Comparison of ENCODE assay signal across 22 cellular contexts in genomic region chr10:86105181-86105580, GRCh38.
DNase-seq lines count a peak whose midpoint lies in the region; ATAC-seq and TF ChIP-seq lines count a peak whose summit lies in the region.
"Had no signal": no experiment of that assay in that cellular context is flagged by ENCODE, and none has a peak within 500 bp of the region (broad histone marks: within the 10 kb centered on the region; RNA-seq: fewer than 3 reads in every experiment).

No MANE protein-coding gene starts in this region.

- H3K4me1 Mint-ChIP-seq in activated CD8-positive, alpha-beta memory T cell treated with anti-CD3 and anti-CD28 coated beads, Interleukin-2, amount 10 ng/mL, durations not matched to agents 7 days and 5 days: no peaks in the 10 kb centered on the region
- peaks cover 12% of the 10 kb centered on the region for H3K4me1 Mint-ChIP-seq in endodermal cell
- H3K4me1 Mint-ChIP-seq in activated CD4-positive, alpha-beta memory T cell treated with anti-CD3 and anti-CD28 coated beads for 36 hours (ENCODE audit: low read depth): no peaks in the 10 kb centered on the region
- no peaks in the 10 kb centered on the region for H3K4me1 Mint-ChIP-seq in activated CD4-positive, alpha-beta T cell treated with anti-CD3 and anti-CD28 coated beads, Interleukin-2, amount 10 ng/mL, durations not matched to agents 24 days and 14 days
- H3K4me1 Mint-ChIP-seq: CD14-positive monocyte; CD8-positive, alpha-beta memory T cell had no signal

- DNase-seq in activated CD8-positive, alpha-beta memory T cell treated with anti-CD3 and anti-CD28 coated beads, Interleukin-2, amount 10 ng/mL, durations not matched to agents 7 days and 5 days: peak; percentile 12
- no peak for DNase-seq in activated CD8-positive, alpha-beta memory T cell treated with anti-CD3 and anti-CD28 coated beads, Interleukin-2, amount 50 U/mL, for 4 hours
- peak; percentile 24 for DNase-seq in Ammon's horn (ENCODE audit: low spot score)
- DNase-seq in endodermal cell: peak; percentile 13
- DNase-seq in midbrain (lab: John Stamatoyannopoulos, UW): peak; percentile 16
- DNase-seq in activated CD4-positive, alpha-beta memory T cell treated with anti-CD3 and anti-CD28 coated beads for 36 hours: no peak
- DNase-seq in kidney tubule cell (ENCODE audit: low spot score): no peak
- no peak for DNase-seq in activated CD4-positive, alpha-beta T cell treated with anti-CD3 and anti-CD28 coated beads, Interleukin-2, amount 10 ng/mL, durations not matched to agents 24 days and 14 days
- DNase-seq: BE2C; CD4-positive, alpha-beta T cell; CD8-positive, alpha-beta memory T cell; DMS 273 treated with DMSO at 0.1 percent for 48 hours; DMS79; EL; GDM1; GOT3; HFFc6 had no signal

- H3K9ac ChIP-seq in endodermal cell (ENCODE audit: extremely low read depth, low read length, poor library complexity, severe bottlenecking): no peak overlapping the region
- H3K9ac ChIP-seq: BLaER1 treated with 17β-estradiol and CSF1 and Interleukin-3, amounts not matched to agents 10 nM and 100 nM had no signal

- intact Hi-C loops in activated CD4-positive, alpha-beta memory T cell treated with anti-CD3 and anti-CD28 coated beads for 36 hours (cut with micrococcal nuclease): no loop called here
- intact Hi-C loops in activated CD4-positive, alpha-beta T cell treated with anti-CD3 and anti-CD28 coated beads, Interleukin-2, amount 10 ng/mL, durations not matched to agents 24 days and 14 days (cut with micrococcal nuclease): no loop called here

- no peaks in the 10 kb centered on the region for H3K36me3 ChIP-seq in endodermal cell (ENCODE audit: control insufficient read depth, insufficient read depth, low read length)
- H3K36me3 ChIP-seq: BE2C; BLaER1 treated with 17β-estradiol and CSF1 and Interleukin-3, amounts not matched to agents 10 nM and 100 nM; HAP-1 had no signal

- no peak overlapping the region for H3K4me3 Mint-ChIP-seq in activated CD8-positive, alpha-beta memory T cell treated with anti-CD3 and anti-CD28 coated beads, Interleukin-2, amount 10 ng/mL, durations not matched to agents 7 days and 5 days
- H3K4me3 Mint-ChIP-seq in endodermal cell: no peak overlapping the region
- H3K4me3 Mint-ChIP-seq in activated CD4-positive, alpha-beta memory T cell treated with anti-CD3 and anti-CD28 coated beads for 36 hours: no peak overlapping the region
- no peak overlapping the region for H3K4me3 Mint-ChIP-seq in activated CD4-positive, alpha-beta T cell treated with anti-CD3 and anti-CD28 coated beads, Interleukin-2, amount 10 ng/mL, durations not matched to agents 24 days and 14 days
- H3K4me3 Mint-ChIP-seq: CD14-positive monocyte; CD4-positive, alpha-beta T cell; CD8-positive, alpha-beta memory T cell; HFFc6 had no signal

- H3K27me3 ChIP-seq in endodermal cell (ENCODE audit: control insufficient read depth, insufficient read depth, low read length, poor library complexity, severe bottlenecking): no peaks in the 10 kb centered on the region
- H3K27me3 ChIP-seq: BE2C; BLaER1 treated with 17β-estradiol and CSF1 and Interleukin-3, amounts not matched to agents 10 nM and 100 nM had no signal

- H3K27me3 Mint-ChIP-seq in activated CD8-positive, alpha-beta memory T cell treated with anti-CD3 and anti-CD28 coated beads, Interleukin-2, amount 10 ng/mL, durations not matched to agents 7 days and 5 days: no peaks in the 10 kb centered on the region
- peaks cover 2% of the 10 kb centered on the region for H3K27me3 Mint-ChIP-seq in endodermal cell (ENCODE audit: insufficient read depth)
- H3K27me3 Mint-ChIP-seq in activated CD4-positive, alpha-beta memory T cell treated with anti-CD3 and anti-CD28 coated beads for 36 hours: no peaks in the 10 kb centered on the region
- H3K27me3 Mint-ChIP-seq in activated CD4-positive, alpha-beta T cell treated with anti-CD3 and anti-CD28 coated beads, Interleukin-2, amount 10 ng/mL, durations not matched to agents 24 days and 14 days: peaks cover 3% of the 10 kb centered on the region
- H3K27me3 Mint-ChIP-seq: CD4-positive, alpha-beta T cell had no signal

- TF ChIP-seq CTCF in endodermal cell (conservative IDR thresholded peaks at IDR 0.05): no peak

- CTCF ChIA-PET in activated CD8-positive, alpha-beta memory T cell treated with anti-CD3 and anti-CD28 coated beads, Interleukin-2, amount 10 ng/mL, durations not matched to agents 7 days and 5 days (lab: Charles Lee): no interaction called here
- CTCF ChIA-PET in activated CD4-positive, alpha-beta memory T cell treated with anti-CD3 and anti-CD28 coated beads for 36 hours (lab: Charles Lee): no interaction called here

- no peak overlapping the region for H3K27ac ChIP-seq in endodermal cell (ENCODE audit: low read depth, low read length)
- H3K27ac ChIP-seq: 22Rv1; BLaER1 treated with 17β-estradiol and CSF1 and Interleukin-3, amounts not matched to agents 10 nM and 100 nM had no signal

- POLR2A ChIA-PET in activated CD4-positive, alpha-beta memory T cell treated with anti-CD3 and anti-CD28 coated beads for 36 hours (lab: Charles Lee): no interaction called here

- WGBS in endodermal cell (ENCODE audit: insufficient coverage in 1 of 2, insufficient read length in 1 of 2), 2 experiments: 88 to 94% methylated on average over 3 to 4 of the region's 4 CpGs

- H3K4me3 ChIP-seq in endodermal cell (ENCODE audit: low read length): no peak overlapping the region
- H3K4me3 ChIP-seq: BLaER1 treated with 17β-estradiol and CSF1 and Interleukin-3, amounts not matched to agents 10 nM and 100 nM; GM12878; HAP-1 had no signal

- ATAC-seq in activated CD8-positive, alpha-beta memory T cell treated with anti-CD3 and anti-CD28 coated beads, Interleukin-2, amount 10 ng/mL, durations not matched to agents 7 days and 5 days: no peak
- ATAC-seq: GM12878 had no signal

- no peaks in the 10 kb centered on the region for H3K9me3 Mint-ChIP-seq in activated CD8-positive, alpha-beta memory T cell treated with anti-CD3 and anti-CD28 coated beads, Interleukin-2, amount 10 ng/mL, durations not matched to agents 7 days and 5 days (ENCODE audit: low read depth)
- H3K9me3 Mint-ChIP-seq in endodermal cell: no peaks in the 10 kb centered on the region
- no peaks in the 10 kb centered on the region for H3K9me3 Mint-ChIP-seq in activated CD4-positive, alpha-beta memory T cell treated with anti-CD3 and anti-CD28 coated beads for 36 hours
- H3K9me3 Mint-ChIP-seq in activated CD4-positive, alpha-beta T cell treated with anti-CD3 and anti-CD28 coated beads, Interleukin-2, amount 10 ng/mL, durations not matched to agents 24 days and 14 days: no peaks in the 10 kb centered on the region
- H3K9me3 Mint-ChIP-seq: CD14-positive monocyte; CD4-positive, alpha-beta T cell; CD8-positive, alpha-beta memory T cell had no signal

- H3K27ac Mint-ChIP-seq in activated CD8-positive, alpha-beta memory T cell treated with anti-CD3 and anti-CD28 coated beads, Interleukin-2, amount 10 ng/mL, durations not matched to agents 7 days and 5 days: no peak overlapping the region
- H3K27ac Mint-ChIP-seq in endodermal cell: no peak overlapping the region
- no peak overlapping the region for H3K27ac Mint-ChIP-seq in activated CD4-positive, alpha-beta memory T cell treated with anti-CD3 and anti-CD28 coated beads for 36 hours
- H3K27ac Mint-ChIP-seq in activated CD4-positive, alpha-beta T cell treated with anti-CD3 and anti-CD28 coated beads, Interleukin-2, amount 10 ng/mL, durations not matched to agents 24 days and 14 days: no peak overlapping the region
- H3K27ac Mint-ChIP-seq: CD4-positive, alpha-beta T cell; CD8-positive, alpha-beta memory T cell; HFFc6 had no signal

- no peaks in the 10 kb centered on the region for H3K4me1 ChIP-seq in endodermal cell (ENCODE audit: control insufficient read depth, insufficient read depth, low read length)
- H3K4me1 ChIP-seq: BLaER1 treated with 17β-estradiol and CSF1 and Interleukin-3, amounts not matched to agents 10 nM and 100 nM; HAP-1 had no signal

- H3K36me3 Mint-ChIP-seq in activated CD8-positive, alpha-beta memory T cell treated with anti-CD3 and anti-CD28 coated beads, Interleukin-2, amount 10 ng/mL, durations not matched to agents 7 days and 5 days: no peaks in the 10 kb centered on the region
- H3K36me3 Mint-ChIP-seq in endodermal cell (ENCODE audit: low read depth): no peaks in the 10 kb centered on the region
- H3K36me3 Mint-ChIP-seq in activated CD4-positive, alpha-beta memory T cell treated with anti-CD3 and anti-CD28 coated beads for 36 hours: no peaks in the 10 kb centered on the region
- H3K36me3 Mint-ChIP-seq in activated CD4-positive, alpha-beta T cell treated with anti-CD3 and anti-CD28 coated beads, Interleukin-2, amount 10 ng/mL, durations not matched to agents 24 days and 14 days (ENCODE audit: low read depth): no peaks in the 10 kb centered on the region
- H3K36me3 Mint-ChIP-seq: CD14-positive monocyte; CD8-positive, alpha-beta memory T cell had no signal

- H3K9me3 ChIP-seq in endodermal cell (ENCODE audit: control insufficient read depth, low read length): no peaks in the 10 kb centered on the region
- H3K9me3 ChIP-seq: BE2C, HAP-1 had no signal

Comparison
In these comparisons a context has a peak if more than half of its experiments do, and no peak if none do; other contexts are left out.
1. DNase-seq: peak in activated CD8-positive, alpha-beta memory T cell treated with anti-CD3 and anti-CD28 coated beads, Interleukin-2, amount 10 ng/mL, durations not matched to agents 7 days and 5 days (single experiment), Ammon's horn (single experiment), endodermal cell (single experiment) and midbrain (single experiment); none in activated CD8-positive, alpha-beta memory T cell treated with anti-CD3 and anti-CD28 coated beads, Interleukin-2, amount 50 U/mL, for 4 hours (single experiment), activated CD4-positive, alpha-beta memory T cell treated with anti-CD3 and anti-CD28 coated beads for 36 hours (single experiment), kidney tubule cell (single experiment) and activated CD4-positive, alpha-beta T cell treated with anti-CD3 and anti-CD28 coated beads, Interleukin-2, amount 10 ng/mL, durations not matched to agents 24 days and 14 days (single experiment).